In genomic region chr13:29427937-29428309, GRCh38 we compare ENCODE assay signal across 12 cellular contexts.
DNase-seq lines count a peak whose midpoint lies in the region; ATAC-seq and TF ChIP-seq lines count a peak whose summit lies in the region.
"Had no signal": no experiment of that assay in that cellular context is flagged by ENCODE, and none has a peak within 500 bp of the region (broad histone marks: within the 10 kb centered on the region; RNA-seq: fewer than 3 reads in every experiment).

No MANE protein-coding gene starts in this region.

- H3K4me3 ChIP-seq in HAP-1 (peak overlapping the region; percentile 25), breast epithelium (peak overlapping the region; percentile 11 to 51 (median 37)), right lobe of liver (peak overlapping the region; percentile 2 to 28 (median 10)), smooth muscle cell (peak overlapping the region; percentile 57)

- peak overlapping the region; percentile 91 for H3K4me2 ChIP-seq in smooth muscle cell

- H3K4me1 ChIP-seq in HAP-1 (peaks cover 37% of the 10 kb centered on the region), breast epithelium (no peaks in the 10 kb centered on the region), right lobe of liver (peaks cover 0 to 9% (median 0%) of the 10 kb centered on the region in 4 donors), smooth muscle cell (ENCODE audit: low read depth) (peaks cover 5% of the 10 kb centered on the region)

- H3K27ac ChIP-seq in breast epithelium (no peak overlapping the region), right lobe of liver (no peak overlapping the region), smooth muscle cell (ENCODE audit: low read depth) (no peak overlapping the region)

- ATAC-seq in right lobe of liver (no peak), HG03378 (IDR thresholded peaks at IDR 0.05; ENCODE audit: unreplicated experiment) (no peak), HG03097 (IDR thresholded peaks at IDR 0.05; ENCODE audit: low FRiP score, unreplicated experiment) (no peak)

- H3K36me3 ChIP-seq in HAP-1 (replicated peaks) (no peaks in the 10 kb centered on the region), breast epithelium (no peaks in the 10 kb centered on the region), right lobe of liver (no peaks in the 10 kb centered on the region), smooth muscle cell (ENCODE audit: low read depth) (no peaks in the 10 kb centered on the region)

- H3K27me3 ChIP-seq in HAP-1 (ENCODE audit: low read depth) (no peaks in the 10 kb centered on the region), breast epithelium (peaks cover 0 to 3% of the 10 kb centered on the region in 2 donors), right lobe of liver (no peaks in the 10 kb centered on the region), smooth muscle cell (ENCODE audit: low read depth) (peaks cover 44% of the 10 kb centered on the region)

- 21% methylated on average over 3 of the region's 3 CpGs for WGBS in right lobe of liver (ENCODE audit: insufficient coverage, low coverage, low lambda C conversion rate, missing lambda C conversion rate)
- 13% methylated on average over 3 of the region's 3 CpGs for WGBS in smooth muscle cell (ENCODE audit: low lambda C conversion rate)

- no peak for DNase-seq in HAP-1 (ENCODE audit: low spot score in 2 of 2)
- DNase-seq in breast epithelium (ENCODE audit: low spot score in 2 of 2), result no peak
- DNase-seq in right lobe of liver, result no peak
- no peak for DNase-seq in smooth muscle cell (lab: John Stamatoyannopoulos, UW; ENCODE audit: unreplicated experiment)
- DNase-seq in NCI-H748 treated with DMSO at 0.1 percent for 48 hours (lab: John Stamatoyannopoulos, UW), result no peak
- DNase-seq in NCI-H526 (lab: John Stamatoyannopoulos, UW), result no peak
- DNase-seq: activated CD4-positive, CD25-positive, alpha-beta regulatory T cell; activated effector memory CD4-positive, alpha-beta T cell treated with anti-CD3 and anti-CD28 coated beads, Interleukin-2, amount 50 U/mL, for 16 hours; KBM-7; SHP77 treated with DMSO at 0.1 percent for 48 hours had no signal

- TF ChIP-seq POLR2A in breast epithelium (IDR thresholded peaks at IDR 0.05), result no peak
- TF ChIP-seq POLR2A in right lobe of liver (IDR thresholded peaks at IDR 0.05), result no peak

- no peaks in the 10 kb centered on the region for H3K79me2 ChIP-seq in smooth muscle cell (ENCODE audit: low read depth)

- no peak for TF ChIP-seq CTCF in breast epithelium (IDR thresholded peaks at IDR 0.05)
- no peak for TF ChIP-seq CTCF in right lobe of liver (IDR thresholded peaks at IDR 0.05)
- TF ChIP-seq CTCF in smooth muscle cell (IDR thresholded peaks at IDR 0.05; ENCODE audit: borderline replicate concordance, insufficient read depth, poor library complexity, severe bottlenecking), result no peak

- peaks cover 4% of the 10 kb centered on the region for H3F3A ChIP-seq in smooth muscle cell (ENCODE audit: low read depth)

- no peaks in the 10 kb centered on the region for H4K20me1 ChIP-seq in smooth muscle cell (ENCODE audit: low read depth)

- intact Hi-C loops in breast epithelium (cut with DNase I; ENCODE audit: low total_unique reads), result no loop called here
- intact Hi-C loops in right lobe of liver (cut with DNase I), result no loop called here

- in situ Hi-C loops in HAP-1 (cut with MboI; ENCODE audit: low sequenced_read_pairs), result no loop called here

- peak overlapping the region; percentile 90 for H2AFZ ChIP-seq in smooth muscle cell (ENCODE audit: low read depth)

- H3K9ac ChIP-seq in smooth muscle cell (ENCODE audit: low read depth), result no peak overlapping the region

- H3K9me3 ChIP-seq in HAP-1 (no peaks in the 10 kb centered on the region), breast epithelium (no peaks in the 10 kb centered on the region), right lobe of liver (no peaks in the 10 kb centered on the region), smooth muscle cell (replicated peaks; ENCODE audit: low read depth) (no peaks in the 10 kb centered on the region)
